Comparison of ENCODE assay signal across 1 cellular context in genomic region chr19:39060130-39060529, GRCh38.
A peak's percentile ranks its signal among the peaks of the same experiment; 100 is the strongest.
TF ChIP-seq lines count a peak whose summit lies in the region.

No MANE protein-coding gene starts in this region.

TF ChIP-seq in K562, 482 proteins besides CTCF, POLR2A, EP300 and RAD21 (continued from another document):
- no peak for TF ChIP-seq CEBPZ (IDR thresholded peaks at IDR 0.05; ENCODE audit: borderline replicate concordance, low read depth, low read length)
- peak; percentile 22; the same call in 1 of the 2 replicates for TF ChIP-seq TCF3 (CRISPR knock-in tag; IDR thresholded peaks at IDR 0.05)
- 0 out of 2 replicates have a peak, but pooled peaks have one; percentile 16 for TF ChIP-seq TAL1 (IDR thresholded peaks at IDR 0.05)
